In genomic region chr10:102420443-102420809, GRCh38 we compare ENCODE assay signal across 8 cellular contexts. TPM values are rescaled to one million over a fixed set of nuclear protein-coding genes. Genes with fewer than 3 reads are reported as not detected.
A peak's percentile ranks its signal among the peaks of the same experiment; 100 is the strongest.
DNase-seq lines count a peak whose midpoint lies in the region; ATAC-seq and FAIRE-seq lines count a peak whose summit lies in the region.

No MANE protein-coding gene starts in this region.

- no peaks in the 10 kb centered on the region for H3K9me3 Mint-ChIP-seq in activated naive CD4-positive, alpha-beta T cell treated with anti-CD3 and anti-CD28 coated beads, Interleukin-2, amount 50 U/mL, for 72 hours
- no peaks in the 10 kb centered on the region for H3K9me3 Mint-ChIP-seq in stimulated activated naive CD8-positive, alpha-beta T cell treated with anti-CD3 and anti-CD28 coated beads, Interleukin-15, Interleukin-2, amounts not matched to agents 100 ng/mL and 50 ng/mL, for 24 hours

- ATAC-seq in HG03039 (IDR thresholded peaks at IDR 0.05; ENCODE audit: unreplicated experiment): peak; percentile 32
- peak in 1 of 2 donors; percentile 73 for ATAC-seq in activated naive CD4-positive, alpha-beta T cell treated with anti-CD3 and anti-CD28 coated beads, Interleukin-2, amount 50 U/mL, for 72 hours

- H3K4me3 Mint-ChIP-seq in stimulated activated naive CD8-positive, alpha-beta T cell treated with anti-CD3 and anti-CD28 coated beads, Interleukin-15, Interleukin-2, amounts not matched to agents 100 ng/mL and 50 ng/mL, for 24 hours: peak overlapping the region; percentile 97

- peak overlapping the region; percentile 90 for H3K4me3 ChIP-seq in iPS-20b (ENCODE audit: low read length)

- H3K27me3 Mint-ChIP-seq in stimulated activated naive CD8-positive, alpha-beta T cell treated with anti-CD3 and anti-CD28 coated beads, Interleukin-15, Interleukin-2, amounts not matched to agents 100 ng/mL and 50 ng/mL, for 24 hours: peaks cover 24% of the 10 kb centered on the region

- no peaks in the 10 kb centered on the region for H3K9me3 ChIP-seq in iPS-20b (ENCODE audit: insufficient read depth, low read depth, low read length)

- peak overlapping the region; percentile 73 to 94 for H3K27ac Mint-ChIP-seq in activated naive CD4-positive, alpha-beta T cell treated with anti-CD3 and anti-CD28 coated beads, Interleukin-2, amount 50 U/mL, for 72 hours
- peak overlapping the region; percentile 90 for H3K27ac Mint-ChIP-seq in stimulated activated naive CD8-positive, alpha-beta T cell treated with anti-CD3 and anti-CD28 coated beads, Interleukin-15, Interleukin-2, amounts not matched to agents 100 ng/mL and 50 ng/mL, for 24 hours

- DNase-seq in GM19239 (ENCODE audit: insufficient read length, low spot score) (peak; percentile 89), GF-D8 (lab: John Stamatoyannopoulos, UW) (no peak)
- DNase-seq in activated naive CD4-positive, alpha-beta T cell treated with anti-CD3 and anti-CD28 coated beads, Interleukin-2, amount 50 U/mL, for 72 hours (ENCODE audit: low spot score in 2 of 2): no peak
- DNase-seq in stimulated activated naive CD4-positive, alpha-beta T cell (lab: John Stamatoyannopoulos, UW): no peak
- DNase-seq in activated effector memory CD4-positive, alpha-beta T cell treated with Interleukin-2 at 50 U/mL for 16 hours: no peak

- H3K36me3 ChIP-seq in iPS-20b (ENCODE audit: insufficient read depth, low read depth, low read length): peaks cover 13% of the 10 kb centered on the region

- H3K9ac ChIP-seq in iPS-20b (ENCODE audit: low read depth, low read length): peak overlapping the region; percentile 79; the same call in 1 of the 2 replicates

- peaks cover 29% of the 10 kb centered on the region for H3K27me3 ChIP-seq in iPS-20b (ENCODE audit: insufficient read depth, low read length)

- no peak overlapping the region for H3K27ac ChIP-seq in iPS-20b (ENCODE audit: low read length)

- FAIRE-seq in GM19239 (lab: Jason Lieb, UNC): no peak

- H3K4me1 Mint-ChIP-seq in stimulated activated naive CD8-positive, alpha-beta T cell treated with anti-CD3 and anti-CD28 coated beads, Interleukin-15, Interleukin-2, amounts not matched to agents 100 ng/mL and 50 ng/mL, for 24 hours (ENCODE audit: low read depth): peaks cover 41% of the 10 kb centered on the region

- no peaks in the 10 kb centered on the region for H3K36me3 Mint-ChIP-seq in activated naive CD4-positive, alpha-beta T cell treated with anti-CD3 and anti-CD28 coated beads, Interleukin-2, amount 50 U/mL, for 72 hours
- H3K36me3 Mint-ChIP-seq in stimulated activated naive CD8-positive, alpha-beta T cell treated with anti-CD3 and anti-CD28 coated beads, Interleukin-15, Interleukin-2, amounts not matched to agents 100 ng/mL and 50 ng/mL, for 24 hours (ENCODE audit: low read depth): no peaks in the 10 kb centered on the region

- peaks cover 5% of the 10 kb centered on the region for H3K4me1 ChIP-seq in iPS-20b (ENCODE audit: insufficient read depth, low read length)

RNA-seq across cellular contexts. Expression of gene FBXL15, which starts 0.2 kb away (rescaled TPM):
- 10 to 100 TPM; 12.9 to 27.4 TPM for total RNA-seq in activated naive CD4-positive, alpha-beta T cell treated with anti-CD3 and anti-CD28 coated beads, Interleukin-2, amount 50 U/mL, for 72 hours

RNA-seq across cellular contexts. Expression of gene PSD, which starts 1.8 kb away (rescaled TPM):
- 10 to 100 TPM in 1 of 2 donors, 1 to 10 TPM in 1; 8.7 to 13.3 TPM for total RNA-seq in activated naive CD4-positive, alpha-beta T cell treated with anti-CD3 and anti-CD28 coated beads, Interleukin-2, amount 50 U/mL, for 72 hours

RNA-seq across cellular contexts. Expression of gene CUEDC2, which starts 11.9 kb away (rescaled TPM):
- total RNA-seq in activated naive CD4-positive, alpha-beta T cell treated with anti-CD3 and anti-CD28 coated beads, Interleukin-2, amount 50 U/mL, for 72 hours: 10 to 100 TPM; 38.7 to 73.9 TPM

RNA-seq across cellular contexts. Expression of gene NFKB2, which starts 24.9 kb away (rescaled TPM):
- total RNA-seq in activated naive CD4-positive, alpha-beta T cell treated with anti-CD3 and anti-CD28 coated beads, Interleukin-2, amount 50 U/mL, for 72 hours: 100 to 1,000 TPM; 213 to 251 TPM

RNA-seq across cellular contexts. Expression of gene C10orf95, which starts 30.9 kb away (rescaled TPM):
- total RNA-seq in activated naive CD4-positive, alpha-beta T cell treated with anti-CD3 and anti-CD28 coated beads, Interleukin-2, amount 50 U/mL, for 72 hours: under 1 TPM in 1 of 2 donors, not detected in 1; 0.30 TPM
